9 cellular contexts compared by ENCODE assay signal in the genomic region with DNA sequence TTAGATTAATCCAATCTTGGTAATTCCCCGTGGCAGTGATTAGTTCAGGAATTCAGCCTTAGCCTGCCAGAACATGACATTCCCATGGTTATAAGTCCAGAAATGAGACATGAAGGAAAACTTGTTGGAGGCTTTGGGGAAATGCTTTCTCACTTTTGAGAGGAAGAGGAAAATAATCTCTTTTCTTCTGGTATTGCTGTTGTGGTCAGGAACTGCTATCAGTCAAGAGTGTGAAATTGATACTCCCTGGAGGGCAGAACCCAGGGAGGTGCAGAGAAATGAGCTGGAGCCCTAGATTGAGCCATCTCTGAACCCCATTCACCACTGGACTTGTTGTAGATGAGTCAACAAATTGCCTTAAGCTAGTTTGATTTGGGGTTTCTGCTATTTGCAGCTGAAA. TPM values are rescaled to one million over a fixed set of nuclear protein-coding genes. Genes with fewer than 3 reads are reported as not detected.
DNase-seq lines count a peak whose midpoint lies in the region; ATAC-seq and TF ChIP-seq lines count a peak whose summit lies in the region.
"Had no signal": no experiment of that assay in that cellular context is flagged by ENCODE, and none has a peak within 500 bp of the region (broad histone marks: within the 10 kb centered on the region; RNA-seq: fewer than 3 reads in every experiment).

No MANE protein-coding gene starts in this region.

- H3K27ac Mint-ChIP-seq in activated CD4-positive, alpha-beta T cell treated with anti-CD3 and anti-CD28 coated beads for 36 hours: no peak overlapping the region

- peaks cover 56% of the 10 kb centered on the region for H3K36me3 Mint-ChIP-seq in activated CD4-positive, alpha-beta T cell treated with anti-CD3 and anti-CD28 coated beads for 36 hours (ENCODE audit: low read depth)

- no peak for TF ChIP-seq CTCF in retinal pigment epithelial cell (conservative IDR thresholded peaks at IDR 0.05; ENCODE audit: low read depth, low read length)

- ATAC-seq in activated CD4-positive, alpha-beta T cell treated with anti-CD3 and anti-CD28 coated beads for 36 hours: peak; percentile 83
- ATAC-seq in HG03045 (IDR thresholded peaks at IDR 0.05; ENCODE audit: unreplicated experiment) (no peak), GM21717 (IDR thresholded peaks at IDR 0.05; ENCODE audit: unreplicated experiment) (no peak)

- CTCF ChIA-PET in activated CD4-positive, alpha-beta T cell treated with anti-CD3 and anti-CD28 coated beads for 36 hours (lab: Charles Lee): interaction anchor here (0.6 to 2.0 kb wide), 9 partner anchors 9 to 865 kb away, joined by 3 to 9 read pairs (median 5); no protein-coding TSS in a partner anchor

- H3K27me3 ChIP-seq in adipocyte (replicated peaks; ENCODE audit: control insufficient read depth, insufficient read depth, low read length): no peaks in the 10 kb centered on the region
- H3K27me3 ChIP-seq: heart right ventricle had no signal

- intact Hi-C loops in activated CD4-positive, alpha-beta T cell treated with anti-CD3 and anti-CD28 coated beads for 36 hours (cut with DNase I, micrococcal nuclease): no loop called here

- H3K4me1 Mint-ChIP-seq in activated CD4-positive, alpha-beta T cell treated with anti-CD3 and anti-CD28 coated beads for 36 hours: peaks cover 82% of the 10 kb centered on the region

- no peaks in the 10 kb centered on the region for H3K36me3 ChIP-seq in adipocyte (ENCODE audit: control insufficient read depth, insufficient read depth, low read length, severe bottlenecking)
- H3K36me3 ChIP-seq: heart right ventricle had no signal

- no peak overlapping the region for H3K9ac ChIP-seq in adipocyte (ENCODE audit: low read length)

- no peaks in the 10 kb centered on the region for H3K9me3 ChIP-seq in adipocyte (ENCODE audit: control insufficient read depth, low read length)

- peaks cover 60% of the 10 kb centered on the region for H3K4me1 ChIP-seq in adipocyte (ENCODE audit: control insufficient read depth, insufficient read depth, low read length)

- peaks cover 3% of the 10 kb centered on the region for H3K9me3 Mint-ChIP-seq in activated CD4-positive, alpha-beta T cell treated with anti-CD3 and anti-CD28 coated beads for 36 hours (ENCODE audit: low read depth)

- DNase-seq in activated CD4-positive, alpha-beta T cell treated with anti-CD3 and anti-CD28 coated beads for 36 hours: peak; percentile 52
- DNase-seq in activated CD4-positive, alpha-beta T cell treated with anti-CD3 and anti-CD28 coated beads for 4 hours: no peak
- peak; percentile 67 for DNase-seq in HPDE6-E6E7 (ENCODE audit: extremely low spot score)
- DNase-seq in adipocyte (ENCODE audit: low read depth): peak; percentile 75
- peak; percentile 96 for DNase-seq in retinal pigment epithelial cell (ENCODE audit: low read depth)
- DNase-seq in AG08396 (ENCODE audit: low spot score): no peak
- DNase-seq: heart right ventricle had no signal

- POLR2A ChIA-PET in activated CD4-positive, alpha-beta T cell treated with anti-CD3 and anti-CD28 coated beads for 36 hours (lab: Charles Lee): interaction anchor here (0.7 to 1.1 kb wide), 5 partner anchors 45 to 113 kb away, joined by 3 to 5 read pairs (median 4); partner anchors contain the start of gene RPS27L

- H3K4me3 Mint-ChIP-seq in activated CD4-positive, alpha-beta T cell treated with anti-CD3 and anti-CD28 coated beads for 36 hours: no peak overlapping the region

- no peaks in the 10 kb centered on the region for H3K27me3 Mint-ChIP-seq in activated CD4-positive, alpha-beta T cell treated with anti-CD3 and anti-CD28 coated beads for 36 hours

- H3K4me3 ChIP-seq in adipocyte (ENCODE audit: low read length) (no peak overlapping the region), retinal pigment epithelial cell (ENCODE audit: low read length) (no peak overlapping the region)
- H3K4me3 ChIP-seq: heart right ventricle had no signal

RNA-seq across cellular contexts. Expression of gene APH1B, which starts 38.6 kb away (rescaled TPM):
- total RNA-seq in activated CD4-positive, alpha-beta T cell treated with anti-CD3 and anti-CD28 coated beads for 36 hours: 1 to 10 TPM; 6.5 to 7.8 TPM

RNA-seq across cellular contexts. Expression of gene RAB8B, which starts 49.4 kb away (rescaled TPM):
- total RNA-seq in activated CD4-positive, alpha-beta T cell treated with anti-CD3 and anti-CD28 coated beads for 36 hours: 100 to 1,000 TPM; 147 to 260 TPM

Comparison
In these comparisons a context has a peak if more than half of its experiments do, and no peak if none do; other contexts are left out.
1. DNase-seq: peak in activated CD4-positive, alpha-beta T cell treated with anti-CD3 and anti-CD28 coated beads for 36 hours (single experiment), HPDE6-E6E7 (single experiment), adipocyte (single experiment) and retinal pigment epithelial cell (single experiment); none in activated CD4-positive, alpha-beta T cell treated with anti-CD3 and anti-CD28 coated beads for 4 hours (0 of 2) and AG08396 (single experiment).